ENCODE assay signal across 16 cellular contexts in genomic region chr10:3091921-3092320, GRCh38. TPM values are rescaled to one million over a fixed set of nuclear protein-coding genes. Genes with fewer than 3 reads are reported as not detected.
A peak's percentile ranks its signal among the peaks of the same experiment; 100 is the strongest.
DNase-seq lines count a peak whose midpoint lies in the region; ATAC-seq, FAIRE-seq and TF ChIP-seq lines count a peak whose summit lies in the region.
"Had no signal": no experiment of that assay in that cellular context is flagged by ENCODE, and none has a peak within 500 bp of the region (broad histone marks: within the 10 kb centered on the region; RNA-seq: fewer than 3 reads in every experiment).

No MANE protein-coding gene starts in this region.

- peak overlapping the region; percentile 66 for H3K9ac ChIP-seq in SK-N-SH
- no peak overlapping the region for H3K9ac ChIP-seq in trophoblast cell (ENCODE audit: low read length)
- H3K9ac ChIP-seq in HepG2 (ENCODE audit: insufficient read depth, low read depth, low read length): no peak overlapping the region

- peaks cover 64% of the 10 kb centered on the region for H3F3A ChIP-seq in SK-N-SH (replicated peaks; ENCODE audit: insufficient read depth)

- H3K4me1 ChIP-seq in SK-N-SH (ENCODE audit: control insufficient read depth in 1 of 2, insufficient read depth in 2 of 2, low read depth in 1 of 2, low read length in 1 of 2): peaks cover 25 to 57% of the 10 kb centered on the region in 2 experiments
- H3K4me1 ChIP-seq in SJSA1 (replicated peaks): peaks cover 72% of the 10 kb centered on the region
- H3K4me1 ChIP-seq in esophagus (ENCODE audit: control insufficient read depth in 2 of 2, insufficient read depth in 2 of 2, low read length in 1 of 2): peaks cover 3 to 14% of the 10 kb centered on the region in 2 donors
- peaks cover 41 to 49% of the 10 kb centered on the region in 2 experiments for H3K4me1 ChIP-seq in trophoblast cell (ENCODE audit: control insufficient read depth in 1 of 2, insufficient read depth in 2 of 2, low read length in 2 of 2)
- peaks cover 44% of the 10 kb centered on the region for H3K4me1 ChIP-seq in HepG2 (ENCODE audit: insufficient read depth, low read length)
- H3K4me1 ChIP-seq: SJCRH30 had no signal

- ATAC-seq in SK-N-SH treated with all-trans-retinoic acid at 6 μM for 48 hours: no peak
- no peak for ATAC-seq in HepG2
- ATAC-seq: GM23338; stimulated activated memory B cell treated with anti-CD40 and anti-IgM and Interleukin-4, amounts not matched to agents 10 μg/mL and 1 μg/mL and 100 μg/mL, for 72 hours had no signal

- H3K9me2 ChIP-seq in SK-N-SH: no peaks in the 10 kb centered on the region

- peak overlapping the region; percentile 34 for H3K18ac ChIP-seq in trophoblast cell (ENCODE audit: low read length)

- H4K20me1 ChIP-seq in SK-N-SH (ENCODE audit: insufficient read depth): no peaks in the 10 kb centered on the region
- H4K20me1 ChIP-seq in HepG2 (ENCODE audit: insufficient read depth, low read length): no peaks in the 10 kb centered on the region

- intact Hi-C loops in HepG2 (cut with micrococcal nuclease; ENCODE audit: unreplicated experiment): no loop called here

- H3K4me3 ChIP-seq in SK-N-SH (ENCODE audit: low read depth in 2 of 2, low read length in 1 of 2) (0 out of 4 replicates have a peak overlapping the region, but pooled peaks of 1 of the 2 experiments have one; percentile 44), SJSA1 (no peak overlapping the region), esophagus (ENCODE audit: low read depth in 1 of 2, low read length in 2 of 2) (no peak overlapping the region), trophoblast cell (ENCODE audit: low read depth, low read length) (no peak overlapping the region), HepG2 (replicated peaks in 1 of 3; ENCODE audit: insufficient read depth in 1 of 3, low read depth in 2 of 3, low read length in 3 of 3) (no peak overlapping the region)
- H3K4me3 ChIP-seq: GM23338, right atrium auricular region, SJCRH30 had no signal

- TF ChIP-seq CTCF in SK-N-SH (IDR thresholded peaks at IDR 0.05): no peak
- TF ChIP-seq CTCF in HepG2 (CRISPR knock-in tag; IDR thresholded peaks at IDR 0.05): no peak

- H3K27me3 ChIP-seq in SK-N-SH (ENCODE audit: insufficient read depth) (no peaks in the 10 kb centered on the region), SJSA1 (replicated peaks) (no peaks in the 10 kb centered on the region), esophagus (ENCODE audit: control insufficient read depth in 1 of 2, insufficient read depth in 2 of 2, low read length in 2 of 2) (no peaks in the 10 kb centered on the region), trophoblast cell (ENCODE audit: insufficient read depth, low read length) (no peaks in the 10 kb centered on the region), HepG2 (ENCODE audit: control insufficient read depth in 1 of 2, insufficient read depth in 2 of 2, low read length in 2 of 2) (no peaks in the 10 kb centered on the region; a peak in 1 of 5 replicates)
- H3K27me3 ChIP-seq: right atrium auricular region, SJCRH30 had no signal

- TF ChIP-seq EP300 in SK-N-SH (IDR thresholded peaks at IDR 0.05; ENCODE audit: borderline replicate concordance in 1 of 2, low read depth in 1 of 2, low read length in 1 of 2): no peak
- no peak for TF ChIP-seq EP300 in HepG2 (IDR thresholded peaks at IDR 0.05; ENCODE audit: low read depth in 2 of 2, low read length in 2 of 2)
- TF ChIP-seq EP300 in HepG2 (CRISPR knock-in tag; IDR thresholded peaks at IDR 0.05; ENCODE audit: borderline replicate concordance): no peak

- H3K9me3 ChIP-seq in SK-N-SH: no peaks in the 10 kb centered on the region
- no peaks in the 10 kb centered on the region for H3K9me3 ChIP-seq in SJSA1 (replicated peaks)
- H3K9me3 ChIP-seq in esophagus (ENCODE audit: control insufficient read depth in 2 of 2, insufficient read depth in 1 of 2, low read depth in 1 of 2, low read length in 1 of 2): no peaks in the 10 kb centered on the region
- H3K9me3 ChIP-seq in trophoblast cell (ENCODE audit: insufficient read depth, low read depth, low read length): no peaks in the 10 kb centered on the region
- H3K9me3 ChIP-seq in HepG2 (ENCODE audit: low read length): no peaks in the 10 kb centered on the region
- H3K9me3 ChIP-seq: right atrium auricular region, SJCRH30 had no signal

- FAIRE-seq in HepG2 (lab: Jason Lieb, UNC): no peak

- H3K79me1 ChIP-seq in trophoblast cell (ENCODE audit: low read length): peaks cover 37% of the 10 kb centered on the region

- peak overlapping the region; percentile 18 for H3K4ac ChIP-seq in trophoblast cell (ENCODE audit: low read depth, low read length)

- no peak overlapping the region for H4K12ac ChIP-seq in trophoblast cell (ENCODE audit: low read depth, low read length)

- DNase-seq in SK-N-SH (no peak), SJSA1 (ENCODE audit: low read depth in 1 of 2, low spot score in 2 of 2) (no peak), trophoblast cell (no peak), DMS 273 treated with DMSO at 0.1 percent for 48 hours (lab: John Stamatoyannopoulos, UW) (no peak), HepG2 (ENCODE audit: low spot score) (no peak), GM03348 (ENCODE audit: low spot score) (no peak)
- DNase-seq: naive B cell; NCI-H1048; SJCRH30; stimulated activated CD4-positive, alpha-beta T cell treated with anti-CD3 and anti-CD28 coated beads, Interleukin-4, amount 100 ng/mL, for 1 hour had no signal

- H3K27ac ChIP-seq in SK-N-SH (ENCODE audit: low read depth in 2 of 2, low read length in 1 of 2) (peak overlapping the region in 1 of 2 experiments; percentile 97; a peak in 3 of 4 replicates), SJSA1 (0 out of 2 replicates have a peak overlapping the region, but pooled peaks have one; percentile 68), esophagus (ENCODE audit: low read depth in 2 of 2, low read length in 1 of 2) (peak overlapping the region; percentile 65 to 84), trophoblast cell (ENCODE audit: low read depth, low read length) (peak overlapping the region; percentile 24), HepG2 (ENCODE audit: extremely low read length, insufficient read depth, low read length) (no peak overlapping the region)
- H3K27ac ChIP-seq: 22Rv1, SJCRH30 had no signal

- in situ Hi-C loops in HepG2 (cut with HindIII; ENCODE audit: extremely low pct_ligation_motif_present, low pct_unique_long_range_greater_than_20kb): no loop called here

- no TSS peak for BruUV-seq in HepG2 (replicated peaks; lab: Mats Ljungman, UMichigan)

- H3K4me2 ChIP-seq in SK-N-SH: peak overlapping the region; percentile 76
- no peak overlapping the region for H3K4me2 ChIP-seq in trophoblast cell (ENCODE audit: low read length)
- no peak overlapping the region for H3K4me2 ChIP-seq in HepG2 (ENCODE audit: low read depth, low read length)
- H3K4me2 ChIP-seq: GM23338 had no signal

- peak overlapping the region; percentile 2 for H4K8ac ChIP-seq in trophoblast cell (ENCODE audit: low read depth, low read length)

- H2AK5ac ChIP-seq in trophoblast cell (ENCODE audit: low read length): no peak overlapping the region

- H3K23ac ChIP-seq in trophoblast cell (ENCODE audit: low read length): no peak overlapping the region

- no peak for TF ChIP-seq POLR2A in HepG2 (IDR thresholded peaks at IDR 0.05; ENCODE audit: insufficient read depth in 1 of 2, low read depth in 2 of 2, low read length in 2 of 2)

- peak overlapping the region; percentile 53 for H3K14ac ChIP-seq in trophoblast cell (ENCODE audit: low read length)

- H2BK120ac ChIP-seq in trophoblast cell (ENCODE audit: insufficient read depth, low read length, poor library complexity): no peak overlapping the region

- CTCF ChIA-PET in SK-N-SH (lab: Yijun Ruan, JAX): interaction anchor here (1.0 to 1.1 kb wide), 2 partner anchors 9 to 19 kb away, joined by 3 to 4 read pairs; no protein-coding TSS in a partner anchor
- CTCF ChIA-PET in HepG2 (lab: Yijun Ruan, JAX; ENCODE audit: low intra/inter-chr PET ratio, low total read pairs): no interaction called here

- WGBS in SK-N-SH (ENCODE audit: low lambda C conversion rate): 87% methylated on average over 5 of the region's 5 CpGs
- WGBS in esophagus, 2 donors: 80 to 85% methylated on average over 5 of the region's 5 CpGs
- WGBS in trophoblast cell (ENCODE audit: extremely low coverage, insufficient coverage, insufficient read length): no CpG with 5 or more reads among the region's 5 CpGs
- 62% methylated on average over 5 of the region's 5 CpGs for WGBS in HepG2 (ENCODE audit: low lambda C conversion rate)

- peak overlapping the region; percentile 64 for H2BK5ac ChIP-seq in trophoblast cell (ENCODE audit: low read depth, low read length, poor library complexity)

- H3K36me3 ChIP-seq in SK-N-SH (replicated peaks in 1 of 2; ENCODE audit: control insufficient read depth in 1 of 2, insufficient read depth in 2 of 2, low read length in 1 of 2) (peaks cover 0 to 11% of the 10 kb centered on the region in 2 experiments), SJSA1 (peaks cover 58% of the 10 kb centered on the region), esophagus (ENCODE audit: control insufficient read depth in 2 of 2, insufficient read depth in 2 of 2, low read length in 1 of 2) (no peaks in the 10 kb centered on the region), trophoblast cell (ENCODE audit: control insufficient read depth in 1 of 2, insufficient read depth in 2 of 2, low read length in 2 of 2) (peaks cover 6 to 7% of the 10 kb centered on the region in 2 experiments), HepG2 (replicated peaks in 1 of 2; ENCODE audit: control insufficient read depth in 1 of 2, insufficient read depth in 2 of 2, low read length in 2 of 2) (no peaks in the 10 kb centered on the region)
- H3K36me3 ChIP-seq: right atrium auricular region, SJCRH30 had no signal

- POLR2A ChIA-PET in SK-N-SH (lab: Yijun Ruan, JAX) (interaction anchor here (1.5 kb wide), 1 partner anchor 9 kb away, joined by 4 read pairs; no protein-coding TSS in a partner anchor), HepG2 (lab: Yijun Ruan, JAX) (no interaction called here)

- peak overlapping the region; percentile 29 for H4K91ac ChIP-seq in trophoblast cell (ENCODE audit: low read depth, low read length)

- H2BK12ac ChIP-seq in trophoblast cell (ENCODE audit: low read length): peak overlapping the region; percentile 4

- no peak for TF ChIP-seq RAD21 in SK-N-SH (IDR thresholded peaks at IDR 0.05; ENCODE audit: low read length)
- no peak for TF ChIP-seq RAD21 in HepG2 (CRISPR knock-in tag; IDR thresholded peaks at IDR 0.05)

- H2AFZ ChIP-seq in SK-N-SH (ENCODE audit: low read depth) (no peak overlapping the region), trophoblast cell (ENCODE audit: insufficient read depth, low read length, poor library complexity) (no peak overlapping the region), HepG2 (ENCODE audit: low read length) (no peak overlapping the region)
- H2AFZ ChIP-seq: GM23338 had no signal

- H3K79me2 ChIP-seq in SK-N-SH (ENCODE audit: insufficient read depth) (peaks cover 77% of the 10 kb centered on the region), trophoblast cell (ENCODE audit: control insufficient read depth, insufficient read depth, low read length, poor library complexity) (peaks cover 14% of the 10 kb centered on the region), HepG2 (ENCODE audit: insufficient read depth, low read length) (no peaks in the 10 kb centered on the region)

RNA-seq across cellular contexts. Expression of gene PFKP, which starts 24.6 kb away (rescaled TPM):
- polyA plus RNA-seq in SK-N-SH (2012; rRNA removed) (143 and 175 TPM in 2 replicates), esophagus (10 to 100 TPM; 43.9 to 66.9 TPM), HepG2 (2011; rRNA removed) (1.9 and 2.4 TPM in 2 replicates)
- polyA plus RNA-seq in SK-N-SH (2012; cell fraction: cytosol; rRNA removed): 87.4 and 114 TPM in 2 replicates
- polyA plus RNA-seq in SK-N-SH (2012; cell fraction: nucleus; rRNA removed): 193 and 198 TPM in 2 replicates
- 515 and 604 TPM in 2 replicates for total RNA-seq in SJSA1 (2014; rRNA removed; shearing (Covaris generic))
- polyA plus RNA-seq in trophoblast cell (2013): 229 and 243 TPM in 2 replicates
- 0.80 and 1.3 TPM in 2 replicates for total RNA-seq in HepG2 (2016; rRNA removed; fragmentation: Illumina TruSeq; extraction: Trizol)
- 0.26 and 0.51 TPM in 2 replicates for total RNA-seq in HepG2 (2016; cell fraction: cytosol; rRNA removed; fragmentation: Illumina TruSeq; extraction: Trizol; ENCODE audit: low read depth)
- total RNA-seq in HepG2 (2016; cell fraction: insoluble cytoplasmic fraction; rRNA removed; fragmentation: Illumina TruSeq; extraction: Trizol): 0.52 and 0.78 TPM in 2 replicates
- 0.72 and 1.1 TPM in 2 replicates for total RNA-seq in HepG2 (2016; cell fraction: membrane; rRNA removed; fragmentation: Illumina TruSeq; extraction: Trizol)
- 1.5 and 2.3 TPM in 2 replicates for total RNA-seq in HepG2 (2016; cell fraction: nucleus; rRNA removed; fragmentation: Illumina TruSeq; extraction: Trizol)
- 1.1 and 2.1 TPM in 2 replicates for polyA plus RNA-seq in HepG2 (2011; cell fraction: cytosol; rRNA removed)
- polyA plus RNA-seq in HepG2 (2011; cell fraction: nucleus; rRNA removed): 4.2 and 9.0 TPM in 2 replicates
- 1.1 and 1.3 TPM in 2 replicates for polyA plus RNA-seq in HepG2 (2012)
- polyA plus RNA-seq in HepG2 (2016; cell fraction: cytosol; fragmentation: Illumina TruSeq; extraction: Trizol; ENCODE audit: low read depth): 0.06 and 0.10 TPM in 2 replicates
- 0.36 and 0.66 TPM in 2 replicates for polyA plus RNA-seq in HepG2 (2016; cell fraction: insoluble cytoplasmic fraction; fragmentation: Illumina TruSeq; extraction: Trizol; ENCODE audit: low read depth)
- 0.11 and 0.49 TPM in 2 replicates for polyA plus RNA-seq in HepG2 (2016; cell fraction: membrane; fragmentation: Illumina TruSeq; extraction: Trizol; ENCODE audit: low read depth)
- 0.51 and 1.1 TPM in 2 replicates for polyA plus RNA-seq in HepG2 (2016; cell fraction: nucleus; fragmentation: Illumina TruSeq; extraction: Trizol; ENCODE audit: insufficient read depth, low read depth)
- 4.4 and 87.6 TPM in 2 replicates for polyA minus RNA-seq in HepG2 (2011; rRNA and poly(A)+ RNA removed; ENCODE audit: low replicate concordance)
- 2.4 and 2.7 TPM in 2 replicates for polyA minus RNA-seq in HepG2 (2011; cell fraction: cytosol; rRNA and poly(A)+ RNA removed)
- polyA minus RNA-seq in HepG2 (2011; cell fraction: nucleus; rRNA and poly(A)+ RNA removed): 1.5 and 3.5 TPM in 2 replicates

Comparison
In these comparisons a context has a peak if more than half of its experiments do, and no peak if none do; other contexts are left out.
1. RNA of gene PFKP, which starts 24.6 kb away (polyA plus RNA-seq): 87.4 to 198 TPM in SK-N-SH and 43.9 to 66.9 TPM in esophagus; 0.06 to 9.0 TPM in HepG2; every median in the first group is over 4 times any median in the second.